ENCODE assay signal across 1 cellular context in the genomic region with DNA sequence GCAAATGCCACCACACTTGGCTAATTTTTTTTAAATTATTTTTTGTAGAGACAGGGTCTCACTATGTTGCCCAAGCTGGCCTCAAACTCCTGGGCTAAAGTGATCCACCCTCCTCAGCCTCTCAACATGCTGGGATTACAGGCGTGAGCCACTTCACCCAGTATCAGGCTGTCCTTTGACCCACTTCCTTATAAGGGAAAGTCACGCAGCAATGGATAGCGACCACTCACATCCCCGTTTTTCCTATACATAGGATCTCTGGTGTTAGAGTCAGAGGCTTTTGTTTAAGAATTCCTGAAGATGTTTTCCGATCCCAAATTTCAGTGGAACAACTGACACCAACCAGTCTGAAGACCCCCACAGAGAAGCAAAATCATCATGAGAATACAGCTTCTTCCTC.
TF ChIP-seq lines count a peak whose summit lies in the region.

No MANE protein-coding gene starts in this region.

TF ChIP-seq in GM23338, 12 proteins besides CTCF, POLR2A, EP300 and RAD21 (continued from another document):
- no peak for TF ChIP-seq STAT1 (IDR thresholded peaks at IDR 0.05; ENCODE audit: unreplicated experiment)
- TF ChIP-seq, protein P1, sequence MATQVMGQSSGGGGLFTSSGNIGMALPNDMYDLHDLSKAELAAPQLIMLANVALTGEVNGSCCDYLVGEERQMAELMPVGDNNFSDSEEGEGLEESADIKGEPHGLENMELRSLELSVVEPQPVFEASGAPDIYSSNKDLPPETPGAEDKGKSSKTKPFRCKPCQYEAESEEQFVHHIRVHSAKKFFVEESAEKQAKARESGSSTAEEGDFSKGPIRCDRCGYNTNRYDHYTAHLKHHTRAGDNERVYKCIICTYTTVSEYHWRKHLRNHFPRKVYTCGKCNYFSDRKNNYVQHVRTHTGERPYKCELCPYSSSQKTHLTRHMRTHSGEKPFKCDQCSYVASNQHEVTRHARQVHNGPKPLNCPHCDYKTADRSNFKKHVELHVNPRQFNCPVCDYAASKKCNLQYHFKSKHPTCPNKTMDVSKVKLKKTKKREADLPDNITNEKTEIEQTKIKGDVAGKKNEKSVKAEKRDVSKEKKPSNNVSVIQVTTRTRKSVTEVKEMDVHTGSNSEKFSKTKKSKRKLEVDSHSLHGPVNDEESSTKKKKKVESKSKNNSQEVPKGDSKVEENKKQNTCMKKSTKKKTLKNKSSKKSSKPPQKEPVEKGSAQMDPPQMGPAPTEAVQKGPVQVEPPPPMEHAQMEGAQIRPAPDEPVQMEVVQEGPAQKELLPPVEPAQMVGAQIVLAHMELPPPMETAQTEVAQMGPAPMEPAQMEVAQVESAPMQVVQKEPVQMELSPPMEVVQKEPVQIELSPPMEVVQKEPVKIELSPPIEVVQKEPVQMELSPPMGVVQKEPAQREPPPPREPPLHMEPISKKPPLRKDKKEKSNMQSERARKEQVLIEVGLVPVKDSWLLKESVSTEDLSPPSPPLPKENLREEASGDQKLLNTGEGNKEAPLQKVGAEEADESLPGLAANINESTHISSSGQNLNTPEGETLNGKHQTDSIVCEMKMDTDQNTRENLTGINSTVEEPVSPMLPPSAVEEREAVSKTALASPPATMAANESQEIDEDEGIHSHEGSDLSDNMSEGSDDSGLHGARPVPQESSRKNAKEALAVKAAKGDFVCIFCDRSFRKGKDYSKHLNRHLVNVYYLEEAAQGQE (IDR thresholded peaks at IDR 0.05; ENCODE audit: unreplicated experiment) = no peak
